In the genomic region with DNA sequence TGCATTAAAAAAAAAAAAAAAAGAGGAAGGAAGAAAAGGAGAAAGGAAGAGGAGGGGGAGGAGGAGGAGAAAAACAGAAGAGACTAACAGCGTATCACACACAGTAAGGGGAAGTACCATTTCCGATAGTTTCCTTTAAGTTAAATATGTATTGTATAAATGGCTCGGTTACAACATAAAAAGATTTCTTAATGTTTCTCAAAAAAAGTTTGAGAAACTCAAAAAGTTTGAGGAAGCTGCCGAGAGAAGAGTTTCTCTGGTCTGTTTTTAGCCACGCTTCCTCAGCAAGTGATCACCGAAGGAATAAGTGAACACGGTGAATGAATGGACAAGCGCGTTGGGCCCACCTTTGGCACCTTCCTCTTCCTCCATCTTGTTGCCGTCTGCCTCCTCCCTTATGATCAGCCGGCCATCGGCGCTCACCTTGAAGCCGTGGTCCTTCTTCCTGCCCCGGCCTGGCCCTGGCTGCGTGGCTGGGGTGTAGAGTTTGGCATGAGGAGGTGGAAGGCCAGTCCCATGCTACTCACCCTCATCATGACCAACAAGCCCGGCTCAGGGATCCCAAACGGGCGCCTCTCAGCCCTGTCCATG, we compare ENCODE assay signal across 15 cellular contexts. TPM values are rescaled to one million over a fixed set of nuclear protein-coding genes. Genes with fewer than 3 reads are reported as not detected.
DNase-seq lines count a peak whose midpoint lies in the region; ATAC-seq and TF ChIP-seq lines count a peak whose summit lies in the region.
"Had no signal": no experiment of that assay in that cellular context is flagged by ENCODE, and none has a peak within 500 bp of the region (broad histone marks: within the 10 kb centered on the region; RNA-seq: fewer than 3 reads in every experiment).

No MANE protein-coding gene starts in this region.

- H3K4me3 ChIP-seq in lower lobe of right lung (no peak overlapping the region), tibial artery (no peak overlapping the region)

- H3K4me1 Mint-ChIP-seq in natural killer cell, result no peaks in the 10 kb centered on the region
- H3K4me1 Mint-ChIP-seq in natural killer cell treated with Interleukin-12 subunit alpha and Interleukin-12 subunit beta and Interleukin-15 and Interleukin-18, amount 100 ng/mL, for 72 hours (ENCODE audit: low read depth in 2 of 2), result peaks cover 0 to 2% of the 10 kb centered on the region in 2 donors
- no peaks in the 10 kb centered on the region for H3K4me1 Mint-ChIP-seq in activated T-helper 17 cell treated with anti-CD3 and anti-CD28 coated beads, Interleukin-2, amount 50 U/mL, for 72 hours
- H3K4me1 Mint-ChIP-seq: nephron had no signal

- peak in 2 of 3 donors; percentile 28 to 81 for ATAC-seq in natural killer cell
- no peak for ATAC-seq in natural killer cell treated with Interleukin-12 subunit alpha and Interleukin-12 subunit beta and Interleukin-15 and Interleukin-18, amount 100 ng/mL, for 72 hours
- ATAC-seq in lower lobe of right lung, result peak; percentile 48 to 70
- no peak for ATAC-seq in activated T-helper 17 cell treated with anti-CD3 and anti-CD28 coated beads, Interleukin-2, amount 50 U/mL, for 72 hours (replicated peaks)
- no peak for ATAC-seq in HG02970 (IDR thresholded peaks at IDR 0.05; ENCODE audit: low FRiP score, unreplicated experiment)
- no peak for ATAC-seq in GM18873 (IDR thresholded peaks at IDR 0.05; ENCODE audit: low FRiP score, unreplicated experiment)

- no peaks in the 10 kb centered on the region for H3K36me3 Mint-ChIP-seq in natural killer cell
- H3K36me3 Mint-ChIP-seq in natural killer cell treated with Interleukin-12 subunit alpha and Interleukin-12 subunit beta and Interleukin-15 and Interleukin-18, amount 100 ng/mL, for 72 hours, result no peaks in the 10 kb centered on the region
- H3K36me3 Mint-ChIP-seq in activated T-helper 17 cell treated with anti-CD3 and anti-CD28 coated beads, Interleukin-2, amount 50 U/mL, for 72 hours (ENCODE audit: low read depth), result peaks cover 86% of the 10 kb centered on the region

- no peaks in the 10 kb centered on the region for H3K27me3 Mint-ChIP-seq in natural killer cell (ENCODE audit: low read depth in 2 of 2)
- H3K27me3 Mint-ChIP-seq in natural killer cell treated with Interleukin-12 subunit alpha and Interleukin-12 subunit beta and Interleukin-15 and Interleukin-18, amount 100 ng/mL, for 72 hours, result no peaks in the 10 kb centered on the region
- no peaks in the 10 kb centered on the region for H3K27me3 Mint-ChIP-seq in activated T-helper 17 cell treated with anti-CD3 and anti-CD28 coated beads, Interleukin-2, amount 50 U/mL, for 72 hours

- H3K27me3 ChIP-seq in lower lobe of right lung (ENCODE audit: low read depth) (no peaks in the 10 kb centered on the region), tibial artery (no peaks in the 10 kb centered on the region)

- peaks cover 30% of the 10 kb centered on the region for H3K4me1 ChIP-seq in lower lobe of right lung
- H3K4me1 ChIP-seq in tibial artery, result no peaks in the 10 kb centered on the region

- no peak for DNase-seq in natural killer cell
- no peak for DNase-seq in natural killer cell treated with Interleukin-12 subunit alpha and Interleukin-12 subunit beta and Interleukin-15 and Interleukin-18, amount 100 ng/mL, for 72 hours (ENCODE audit: low spot score)
- peak; percentile 60 for DNase-seq in lower lobe of right lung
- DNase-seq in tibial artery, result no peak
- DNase-seq: ACHN; activated CD8-positive, alpha-beta memory T cell treated with anti-CD3 and anti-CD28 coated beads for 24 hours; activated naive CD4-positive, alpha-beta T cell treated with anti-CD3 and anti-CD28 coated beads, Interleukin-2, amount 50 U/mL, for 16 hours; NCI-H2107; NK-92 treated with Interleukin-12 subunit alpha and Interleukin-12 subunit beta, amount 100 ng/mL, for 24 hours had no signal

- no peak overlapping the region for H3K4me3 Mint-ChIP-seq in natural killer cell
- no peak overlapping the region for H3K4me3 Mint-ChIP-seq in natural killer cell treated with Interleukin-12 subunit alpha and Interleukin-12 subunit beta and Interleukin-15 and Interleukin-18, amount 100 ng/mL, for 72 hours
- no peak overlapping the region for H3K4me3 Mint-ChIP-seq in activated T-helper 17 cell treated with anti-CD3 and anti-CD28 coated beads, Interleukin-2, amount 50 U/mL, for 72 hours
- H3K4me3 Mint-ChIP-seq: nephron; T-helper 1 cell treated with Interleukin-12 subunit alpha and Interleukin-12 subunit beta and Interleukin-4 antibody, amounts not matched to agents 30 μg/mL and 1 μg/mL, for 36 hours had no signal

- no peaks in the 10 kb centered on the region for H3K9me3 Mint-ChIP-seq in natural killer cell
- H3K9me3 Mint-ChIP-seq in natural killer cell treated with Interleukin-12 subunit alpha and Interleukin-12 subunit beta and Interleukin-15 and Interleukin-18, amount 100 ng/mL, for 72 hours, result no peaks in the 10 kb centered on the region
- H3K9me3 Mint-ChIP-seq in activated T-helper 17 cell treated with anti-CD3 and anti-CD28 coated beads, Interleukin-2, amount 50 U/mL, for 72 hours, result no peaks in the 10 kb centered on the region
- H3K9me3 Mint-ChIP-seq: nephron; T-helper 1 cell treated with Interleukin-12 subunit alpha and Interleukin-12 subunit beta and Interleukin-4 antibody, amounts not matched to agents 30 μg/mL and 1 μg/mL, for 36 hours had no signal

- H3K27ac Mint-ChIP-seq in natural killer cell, result peak overlapping the region in 1 of 2 donors; percentile 51
- peak overlapping the region in 1 of 2 donors; percentile 3 for H3K27ac Mint-ChIP-seq in natural killer cell treated with Interleukin-12 subunit alpha and Interleukin-12 subunit beta and Interleukin-15 and Interleukin-18, amount 100 ng/mL, for 72 hours
- no peak overlapping the region for H3K27ac Mint-ChIP-seq in activated T-helper 17 cell treated with anti-CD3 and anti-CD28 coated beads, Interleukin-2, amount 50 U/mL, for 72 hours
- H3K27ac Mint-ChIP-seq: nephron; T-helper 1 cell treated with Interleukin-12 subunit alpha and Interleukin-12 subunit beta and Interleukin-4 antibody, amounts not matched to agents 30 μg/mL and 1 μg/mL, for 36 hours had no signal

- TF ChIP-seq CTCF in natural killer cell (IDR thresholded peaks at IDR 0.05) (no peak), lower lobe of right lung (IDR thresholded peaks at IDR 0.05) (no peak), tibial artery (IDR thresholded peaks at IDR 0.05) (no peak)

- H3K36me3 ChIP-seq in lower lobe of right lung (peaks cover 64% of the 10 kb centered on the region), tibial artery (peaks cover 19 to 88% (median 66%) of the 10 kb centered on the region in 3 donors)

- intact Hi-C loops in natural killer cell (cut with micrococcal nuclease), result no loop called here
- intact Hi-C loops in lower lobe of right lung (cut with DNase I), result no loop called here
- intact Hi-C loops in tibial artery (cut with DNase I; ENCODE audit: low total_unique reads), result loop anchor here (10.0 kb wide), 1 partner anchor 301 kb away; no protein-coding TSS in a partner anchor

- H3K27ac ChIP-seq in adipose tissue (ENCODE audit: low read depth, low read length) (peak overlapping the region; percentile 28), lower lobe of right lung (peak overlapping the region; percentile 78), tibial artery (no peak overlapping the region)

- 53 to 88% (median 60%) methylated on average over 19 of the region's 19 CpGs for WGBS in adipose tissue, 3 donors

- H3K9me3 ChIP-seq in lower lobe of right lung (no peaks in the 10 kb centered on the region), tibial artery (no peaks in the 10 kb centered on the region)

RNA-seq across cellular contexts. Expression of gene FRAT2, which starts 31.3 kb away (rescaled TPM):
- 10 to 100 TPM; 18.7 to 23.4 (median 22.2) TPM for total RNA-seq in natural killer cell
- 1 to 10 TPM; 7.1 to 8.7 TPM for total RNA-seq in natural killer cell treated with Interleukin-12 subunit alpha and Interleukin-12 subunit beta and Interleukin-15 and Interleukin-18, amount 100 ng/mL, for 72 hours
- polyA plus RNA-seq in adipose tissue, result 10 to 100 TPM in 1 of 3 donors, 1 to 10 TPM in 2; 6.4 to 16.6 (median 9.9) TPM
- 27.5 TPM for total RNA-seq in lower lobe of right lung
- 1 to 10 TPM; 4.7 to 9.7 TPM for total RNA-seq in activated T-helper 17 cell treated with anti-CD3 and anti-CD28 coated beads, Interleukin-2, amount 50 U/mL, for 72 hours

RNA-seq across cellular contexts. Expression of gene RRP12, which starts 35.3 kb away (rescaled TPM):
- 100 to 1,000 TPM in 1 of 3 donors, 10 to 100 TPM in 2; 60.1 to 234 (median 79.2) TPM for total RNA-seq in natural killer cell
- 100 to 1,000 TPM in 1 of 2 donors, 10 to 100 TPM in 1; 40.1 to 100 TPM for total RNA-seq in natural killer cell treated with Interleukin-12 subunit alpha and Interleukin-12 subunit beta and Interleukin-15 and Interleukin-18, amount 100 ng/mL, for 72 hours
- 10 to 100 TPM; 10.9 to 22.4 (median 17.4) TPM for polyA plus RNA-seq in adipose tissue
- 24.0 TPM for total RNA-seq in lower lobe of right lung
- total RNA-seq in activated T-helper 17 cell treated with anti-CD3 and anti-CD28 coated beads, Interleukin-2, amount 50 U/mL, for 72 hours, result 10 to 100 TPM; 29.6 to 61.9 TPM

RNA-seq across cellular contexts. Expression of gene FRAT1, which starts 46.8 kb away (rescaled TPM):
- total RNA-seq in natural killer cell, result 10 to 100 TPM; 26.0 to 45.0 (median 32.1) TPM
- 1 to 10 TPM; 2.4 to 3.0 TPM for total RNA-seq in natural killer cell treated with Interleukin-12 subunit alpha and Interleukin-12 subunit beta and Interleukin-15 and Interleukin-18, amount 100 ng/mL, for 72 hours
- polyA plus RNA-seq in adipose tissue, result 1 to 10 TPM; 2.5 to 2.9 (median 2.7) TPM
- total RNA-seq in lower lobe of right lung, result 15.1 TPM
- total RNA-seq in activated T-helper 17 cell treated with anti-CD3 and anti-CD28 coated beads, Interleukin-2, amount 50 U/mL, for 72 hours, result 1 to 10 TPM; 1.5 to 3.7 TPM

Comparison
In these comparisons a context has a peak if more than half of its experiments do, and no peak if none do; other contexts are left out.
1. ATAC-seq: peak in natural killer cell (2 of 3) and lower lobe of right lung (2 of 2); none in natural killer cell treated with Interleukin-12 subunit alpha and Interleukin-12 subunit beta and Interleukin-15 and Interleukin-18, amount 100 ng/mL, for 72 hours (0 of 2), activated T-helper 17 cell treated with anti-CD3 and anti-CD28 coated beads, Interleukin-2, amount 50 U/mL, for 72 hours (single experiment), HG02970 (single experiment) and GM18873 (single experiment).
2. H3K27ac ChIP-seq: peak in adipose tissue (single experiment) and lower lobe of right lung (single experiment); none in tibial artery (0 of 2).